ENCODE assay signal across 1 cellular context in the genomic region with DNA sequence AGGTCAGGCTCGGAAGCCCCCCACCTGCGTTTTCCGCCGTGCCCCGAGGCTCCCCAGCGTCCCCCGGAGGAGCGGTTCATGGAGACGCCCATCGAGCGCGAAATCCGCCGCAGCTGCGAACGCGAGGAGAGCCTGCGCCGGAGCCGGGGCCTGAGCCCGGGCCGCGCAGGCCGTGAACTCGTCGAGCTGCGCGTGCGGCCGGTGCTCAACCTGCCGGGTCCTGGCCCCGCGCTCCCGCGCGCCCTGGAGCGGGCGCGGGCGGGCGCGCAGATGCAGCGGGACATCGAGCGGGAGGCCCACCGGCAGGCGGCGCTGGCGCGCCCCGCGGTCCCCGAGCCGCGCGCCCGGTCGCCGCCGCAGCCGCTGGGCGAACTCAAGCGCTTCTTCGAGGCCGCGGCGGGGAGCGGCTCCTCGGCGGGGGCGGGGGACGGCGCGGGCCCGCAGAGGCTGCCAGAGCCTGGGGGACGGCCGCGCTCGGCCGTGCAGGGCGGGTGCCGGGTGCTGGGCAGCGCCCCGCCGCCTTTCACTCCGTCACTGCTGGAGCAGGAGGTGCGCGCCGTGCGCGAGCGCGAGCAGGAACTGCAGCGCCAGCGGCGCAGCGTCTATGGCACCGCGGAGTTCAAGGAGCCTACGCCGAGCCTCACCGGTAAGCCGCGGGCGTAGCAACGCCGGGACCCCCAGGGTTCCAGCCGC.
TF ChIP-seq lines count a peak whose summit lies in the region.

No MANE protein-coding gene starts in this region.

TF ChIP-seq in K562, 482 proteins besides CTCF, POLR2A, EP300 and RAD21 (continued from another document and continues in another):
- TF ChIP-seq, protein P1, sequence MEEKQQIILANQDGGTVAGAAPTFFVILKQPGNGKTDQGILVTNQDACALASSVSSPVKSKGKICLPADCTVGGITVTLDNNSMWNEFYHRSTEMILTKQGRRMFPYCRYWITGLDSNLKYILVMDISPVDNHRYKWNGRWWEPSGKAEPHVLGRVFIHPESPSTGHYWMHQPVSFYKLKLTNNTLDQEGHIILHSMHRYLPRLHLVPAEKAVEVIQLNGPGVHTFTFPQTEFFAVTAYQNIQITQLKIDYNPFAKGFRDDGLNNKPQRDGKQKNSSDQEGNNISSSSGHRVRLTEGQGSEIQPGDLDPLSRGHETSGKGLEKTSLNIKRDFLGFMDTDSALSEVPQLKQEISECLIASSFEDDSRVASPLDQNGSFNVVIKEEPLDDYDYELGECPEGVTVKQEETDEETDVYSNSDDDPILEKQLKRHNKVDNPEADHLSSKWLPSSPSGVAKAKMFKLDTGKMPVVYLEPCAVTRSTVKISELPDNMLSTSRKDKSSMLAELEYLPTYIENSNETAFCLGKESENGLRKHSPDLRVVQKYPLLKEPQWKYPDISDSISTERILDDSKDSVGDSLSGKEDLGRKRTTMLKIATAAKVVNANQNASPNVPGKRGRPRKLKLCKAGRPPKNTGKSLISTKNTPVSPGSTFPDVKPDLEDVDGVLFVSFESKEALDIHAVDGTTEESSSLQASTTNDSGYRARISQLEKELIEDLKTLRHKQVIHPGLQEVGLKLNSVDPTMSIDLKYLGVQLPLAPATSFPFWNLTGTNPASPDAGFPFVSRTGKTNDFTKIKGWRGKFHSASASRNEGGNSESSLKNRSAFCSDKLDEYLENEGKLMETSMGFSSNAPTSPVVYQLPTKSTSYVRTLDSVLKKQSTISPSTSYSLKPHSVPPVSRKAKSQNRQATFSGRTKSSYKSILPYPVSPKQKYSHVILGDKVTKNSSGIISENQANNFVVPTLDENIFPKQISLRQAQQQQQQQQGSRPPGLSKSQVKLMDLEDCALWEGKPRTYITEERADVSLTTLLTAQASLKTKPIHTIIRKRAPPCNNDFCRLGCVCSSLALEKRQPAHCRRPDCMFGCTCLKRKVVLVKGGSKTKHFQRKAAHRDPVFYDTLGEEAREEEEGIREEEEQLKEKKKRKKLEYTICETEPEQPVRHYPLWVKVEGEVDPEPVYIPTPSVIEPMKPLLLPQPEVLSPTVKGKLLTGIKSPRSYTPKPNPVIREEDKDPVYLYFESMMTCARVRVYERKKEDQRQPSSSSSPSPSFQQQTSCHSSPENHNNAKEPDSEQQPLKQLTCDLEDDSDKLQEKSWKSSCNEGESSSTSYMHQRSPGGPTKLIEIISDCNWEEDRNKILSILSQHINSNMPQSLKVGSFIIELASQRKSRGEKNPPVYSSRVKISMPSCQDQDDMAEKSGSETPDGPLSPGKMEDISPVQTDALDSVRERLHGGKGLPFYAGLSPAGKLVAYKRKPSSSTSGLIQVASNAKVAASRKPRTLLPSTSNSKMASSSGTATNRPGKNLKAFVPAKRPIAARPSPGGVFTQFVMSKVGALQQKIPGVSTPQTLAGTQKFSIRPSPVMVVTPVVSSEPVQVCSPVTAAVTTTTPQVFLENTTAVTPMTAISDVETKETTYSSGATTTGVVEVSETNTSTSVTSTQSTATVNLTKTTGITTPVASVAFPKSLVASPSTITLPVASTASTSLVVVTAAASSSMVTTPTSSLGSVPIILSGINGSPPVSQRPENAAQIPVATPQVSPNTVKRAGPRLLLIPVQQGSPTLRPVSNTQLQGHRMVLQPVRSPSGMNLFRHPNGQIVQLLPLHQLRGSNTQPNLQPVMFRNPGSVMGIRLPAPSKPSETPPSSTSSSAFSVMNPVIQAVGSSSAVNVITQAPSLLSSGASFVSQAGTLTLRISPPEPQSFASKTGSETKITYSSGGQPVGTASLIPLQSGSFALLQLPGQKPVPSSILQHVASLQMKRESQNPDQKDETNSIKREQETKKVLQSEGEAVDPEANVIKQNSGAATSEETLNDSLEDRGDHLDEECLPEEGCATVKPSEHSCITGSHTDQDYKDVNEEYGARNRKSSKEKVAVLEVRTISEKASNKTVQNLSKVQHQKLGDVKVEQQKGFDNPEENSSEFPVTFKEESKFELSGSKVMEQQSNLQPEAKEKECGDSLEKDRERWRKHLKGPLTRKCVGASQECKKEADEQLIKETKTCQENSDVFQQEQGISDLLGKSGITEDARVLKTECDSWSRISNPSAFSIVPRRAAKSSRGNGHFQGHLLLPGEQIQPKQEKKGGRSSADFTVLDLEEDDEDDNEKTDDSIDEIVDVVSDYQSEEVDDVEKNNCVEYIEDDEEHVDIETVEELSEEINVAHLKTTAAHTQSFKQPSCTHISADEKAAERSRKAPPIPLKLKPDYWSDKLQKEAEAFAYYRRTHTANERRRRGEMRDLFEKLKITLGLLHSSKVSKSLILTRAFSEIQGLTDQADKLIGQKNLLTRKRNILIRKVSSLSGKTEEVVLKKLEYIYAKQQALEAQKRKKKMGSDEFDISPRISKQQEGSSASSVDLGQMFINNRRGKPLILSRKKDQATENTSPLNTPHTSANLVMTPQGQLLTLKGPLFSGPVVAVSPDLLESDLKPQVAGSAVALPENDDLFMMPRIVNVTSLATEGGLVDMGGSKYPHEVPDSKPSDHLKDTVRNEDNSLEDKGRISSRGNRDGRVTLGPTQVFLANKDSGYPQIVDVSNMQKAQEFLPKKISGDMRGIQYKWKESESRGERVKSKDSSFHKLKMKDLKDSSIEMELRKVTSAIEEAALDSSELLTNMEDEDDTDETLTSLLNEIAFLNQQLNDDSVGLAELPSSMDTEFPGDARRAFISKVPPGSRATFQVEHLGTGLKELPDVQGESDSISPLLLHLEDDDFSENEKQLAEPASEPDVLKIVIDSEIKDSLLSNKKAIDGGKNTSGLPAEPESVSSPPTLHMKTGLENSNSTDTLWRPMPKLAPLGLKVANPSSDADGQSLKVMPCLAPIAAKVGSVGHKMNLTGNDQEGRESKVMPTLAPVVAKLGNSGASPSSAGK (IDR thresholded peaks at IDR 0.05), result peak; percentile 57; the same call in 1 of the 2 replicates
- TF ChIP-seq TEAD4 (IDR thresholded peaks at IDR 0.05; ENCODE audit: low read length) (no peak), TEAD4 (CRISPR knock-in tag; IDR thresholded peaks at IDR 0.05; ENCODE audit: borderline replicate concordance) (no peak), RB1 (IDR thresholded peaks at IDR 0.05; ENCODE audit: low read depth) (peak; percentile 98), JUNB (CRISPR knock-in tag; conservative IDR thresholded peaks at IDR 0.05) (no peak), SRSF1 (IDR thresholded peaks at IDR 0.05; ENCODE audit: low read depth, low read length) (no peak), NELFE (IDR thresholded peaks at IDR 0.05; ENCODE audit: insufficient read depth, insufficient read length) (no peak), PKNOX1 (IDR thresholded peaks at IDR 0.05) (no peak), SUPT5H (IDR thresholded peaks at IDR 0.05) (no peak), MEF2D (tag; conservative IDR thresholded peaks at IDR 0.05; ENCODE audit: low read depth) (no peak), HNRNPLL (IDR thresholded peaks at IDR 0.05; ENCODE audit: low read depth, low read length, poor library complexity, severe bottlenecking) (peak; percentile 99), MEF2A (IDR thresholded peaks at IDR 0.05; ENCODE audit: control insufficient read depth, low read depth, low read length) (no peak), FOXM1 (IDR thresholded peaks at IDR 0.05; ENCODE audit: low read depth) (no peak), FOXM1 (CRISPR knock-in tag; IDR thresholded peaks at IDR 0.05; ENCODE audit: low read depth) (no peak), PHTF2 (CRISPR knock-in tag; IDR thresholded peaks at IDR 0.05) (no peak), RBM17 (IDR thresholded peaks at IDR 0.05; ENCODE audit: borderline replicate concordance, low read depth, low read length) (no peak), THRB (CRISPR knock-in tag; conservative IDR thresholded peaks at IDR 0.05) (no peak), HMG20A (CRISPR knock-in tag; conservative IDR thresholded peaks at IDR 0.05) (no peak), HDAC3 (IDR thresholded peaks at IDR 0.05; ENCODE audit: borderline replicate concordance, partially characterized antibody) (no peak), PRMT5 (CRISPR knock-in tag; IDR thresholded peaks at IDR 0.05) (no peak), EWSR1 (IDR thresholded peaks at IDR 0.05; ENCODE audit: borderline replicate concordance, low read depth, partially characterized antibody) (no peak), C11orf30 (IDR thresholded peaks at IDR 0.05; ENCODE audit: low read depth) (no peak), NEUROD1 (IDR thresholded peaks at IDR 0.05; ENCODE audit: borderline replicate concordance, low read depth, low read length, partially characterized antibody) (no peak), ELF2 (CRISPR knock-in tag; IDR thresholded peaks at IDR 0.05) (peak; percentile 28; the same call in 1 of the 2 replicates), ZNF12 (CRISPR knock-in tag; IDR thresholded peaks at IDR 0.05) (no peak), POLR2G (IDR thresholded peaks at IDR 0.05; ENCODE audit: low read depth, low read length) (peak; percentile 70)
- TF ChIP-seq, protein P2, sequence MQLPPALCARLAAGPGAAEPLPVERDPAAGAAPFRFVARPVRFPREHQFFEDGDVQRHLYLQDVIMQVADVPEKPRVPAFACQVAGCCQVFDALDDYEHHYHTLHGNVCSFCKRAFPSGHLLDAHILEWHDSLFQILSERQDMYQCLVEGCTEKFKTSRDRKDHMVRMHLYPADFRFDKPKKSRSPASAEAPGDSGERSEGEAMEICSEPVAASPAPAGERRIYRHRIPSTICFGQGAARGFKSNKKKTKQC (CRISPR knock-in tag; IDR thresholded peaks at IDR 0.05), result no peak
- TF ChIP-seq, protein P3, sequence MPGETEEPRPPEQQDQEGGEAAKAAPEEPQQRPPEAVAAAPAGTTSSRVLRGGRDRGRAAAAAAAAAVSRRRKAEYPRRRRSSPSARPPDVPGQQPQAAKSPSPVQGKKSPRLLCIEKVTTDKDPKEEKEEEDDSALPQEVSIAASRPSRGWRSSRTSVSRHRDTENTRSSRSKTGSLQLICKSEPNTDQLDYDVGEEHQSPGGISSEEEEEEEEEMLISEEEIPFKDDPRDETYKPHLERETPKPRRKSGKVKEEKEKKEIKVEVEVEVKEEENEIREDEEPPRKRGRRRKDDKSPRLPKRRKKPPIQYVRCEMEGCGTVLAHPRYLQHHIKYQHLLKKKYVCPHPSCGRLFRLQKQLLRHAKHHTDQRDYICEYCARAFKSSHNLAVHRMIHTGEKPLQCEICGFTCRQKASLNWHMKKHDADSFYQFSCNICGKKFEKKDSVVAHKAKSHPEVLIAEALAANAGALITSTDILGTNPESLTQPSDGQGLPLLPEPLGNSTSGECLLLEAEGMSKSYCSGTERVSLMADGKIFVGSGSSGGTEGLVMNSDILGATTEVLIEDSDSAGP (CRISPR knock-in tag; IDR thresholded peaks at IDR 0.05), result no peak
- TF ChIP-seq, protein P4, sequence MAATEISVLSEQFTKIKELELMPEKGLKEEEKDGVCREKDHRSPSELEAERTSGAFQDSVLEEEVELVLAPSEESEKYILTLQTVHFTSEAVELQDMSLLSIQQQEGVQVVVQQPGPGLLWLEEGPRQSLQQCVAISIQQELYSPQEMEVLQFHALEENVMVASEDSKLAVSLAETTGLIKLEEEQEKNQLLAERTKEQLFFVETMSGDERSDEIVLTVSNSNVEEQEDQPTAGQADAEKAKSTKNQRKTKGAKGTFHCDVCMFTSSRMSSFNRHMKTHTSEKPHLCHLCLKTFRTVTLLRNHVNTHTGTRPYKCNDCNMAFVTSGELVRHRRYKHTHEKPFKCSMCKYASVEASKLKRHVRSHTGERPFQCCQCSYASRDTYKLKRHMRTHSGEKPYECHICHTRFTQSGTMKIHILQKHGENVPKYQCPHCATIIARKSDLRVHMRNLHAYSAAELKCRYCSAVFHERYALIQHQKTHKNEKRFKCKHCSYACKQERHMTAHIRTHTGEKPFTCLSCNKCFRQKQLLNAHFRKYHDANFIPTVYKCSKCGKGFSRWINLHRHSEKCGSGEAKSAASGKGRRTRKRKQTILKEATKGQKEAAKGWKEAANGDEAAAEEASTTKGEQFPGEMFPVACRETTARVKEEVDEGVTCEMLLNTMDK (IDR thresholded peaks at IDR 0.05; ENCODE audit: borderline replicate concordance, insufficient read depth, low read depth, low read length, poor library complexity, severe bottlenecking), result peak; percentile 64
